In genomic region chrX:74613350-74614192, GRCh38 we compare ENCODE assay signal across 8 cellular contexts. TPM values are rescaled to one million over a fixed set of nuclear protein-coding genes. Genes with fewer than 3 reads are reported as not detected.
DNase-seq lines count a peak whose midpoint lies in the region; ATAC-seq, FAIRE-seq and TF ChIP-seq lines count a peak whose summit lies in the region.

No MANE protein-coding gene starts in this region.

- H3K9me3 ChIP-seq in A549: no peaks in the 10 kb centered on the region
- peaks cover 2% of the 10 kb centered on the region for H3K9me3 ChIP-seq in WERI-Rb-1 (ENCODE audit: severe bottlenecking)

- DNase-seq in A549 (ENCODE audit: low read depth in 1 of 2, low spot score in 1 of 2) (peak; percentile 23 to 44), GM04503 (ENCODE audit: low read depth) (peak; percentile 1), NCI-H1105 (lab: John Stamatoyannopoulos, UW) (peak; percentile 4), WERI-Rb-1 (no peak), fibroblast of mammary gland (ENCODE audit: low read depth) (peak; percentile 45), neural crest cell (ENCODE audit: low read depth, low spot score) (no peak)

- H3K4me3 ChIP-seq in A549 (peak overlapping the region; percentile 82), WERI-Rb-1 (ENCODE audit: low read depth, low read length) (peak overlapping the region; percentile 71), fibroblast of mammary gland (ENCODE audit: control insufficient read depth, low read depth, low read length) (peak overlapping the region; percentile 81)

- ATAC-seq in A549 (peak; percentile 45 to 46; a peak in 4 of 6 replicates), HG03565 (IDR thresholded peaks at IDR 0.05; ENCODE audit: unreplicated experiment) (no peak), HG02798 (IDR thresholded peaks at IDR 0.05; ENCODE audit: poor library complexity, unreplicated experiment) (no peak)

- under 1% methylated on average over 16 of the region's 22 CpGs for WGBS in A549 (ENCODE audit: missing lambda C conversion rate)

- peak overlapping the region; percentile 78 for H3K4me2 ChIP-seq in A549

- peaks cover 14% of the 10 kb centered on the region; the same call in 2 of the 3 replicates for H3K4me1 ChIP-seq in A549

- TF ChIP-seq POLR2A in A549 (IDR thresholded peaks at IDR 0.05; ENCODE audit: low read length): no peak

- TF ChIP-seq RAD21 in A549 (conservative IDR thresholded peaks at IDR 0.05 in 1 of 2, IDR thresholded peaks at IDR 0.05 in 1 of 2): no peak

- H3K9me3 Mint-ChIP-seq in neural crest cell: peaks cover 6% of the 10 kb centered on the region

- H3K27me3 ChIP-seq in WERI-Rb-1 (ENCODE audit: insufficient read depth, low read depth, severe bottlenecking): peaks cover 5% of the 10 kb centered on the region

- FAIRE-seq in A549 (lab: Jason Lieb, UNC): no peak

- H3K27ac ChIP-seq in A549 (peak overlapping the region; percentile 91 to 100), WERI-Rb-1 (peak overlapping the region; percentile 97)

- CTCF ChIA-PET in A549 (lab: Yijun Ruan, JAX): no interaction called here

- 0 out of 3 replicates have a peak, but pooled peaks have one; percentile 8 for TF ChIP-seq CTCF in A549 (IDR thresholded peaks at IDR 0.05)
- TF ChIP-seq CTCF in WERI-Rb-1 (IDR thresholded peaks at IDR 0.05; ENCODE audit: low read depth, low read length): no peak
- no peak for TF ChIP-seq CTCF in fibroblast of mammary gland (conservative IDR thresholded peaks at IDR 0.05; ENCODE audit: control insufficient read depth, insufficient read depth, low read depth, low read length)
- no peak for TF ChIP-seq CTCF in neural crest cell (conservative IDR thresholded peaks at IDR 0.05)

- H3K4me3 Mint-ChIP-seq in neural crest cell: peak overlapping the region; percentile 99

- peak overlapping the region; percentile 100 for H3K27ac Mint-ChIP-seq in neural crest cell (ENCODE audit: unreplicated experiment)

- peaks cover 14% of the 10 kb centered on the region for H3K4me1 Mint-ChIP-seq in neural crest cell

- POLR2A ChIA-PET in A549 (lab: Yijun Ruan, JAX): interaction anchor here (0.6 to 0.7 kb wide), 2 partner anchors 163 to 783 kb away, joined by 3 read pairs; no protein-coding TSS in a partner anchor

- peaks cover 25% of the 10 kb centered on the region for H3K36me3 ChIP-seq in WERI-Rb-1

- no peak for TF ChIP-seq EP300 in A549 (IDR thresholded peaks at IDR 0.05)

- H3K36me3 Mint-ChIP-seq in neural crest cell (ENCODE audit: low read depth): peaks cover 13% of the 10 kb centered on the region

- no peaks in the 10 kb centered on the region for H3K27me3 Mint-ChIP-seq in neural crest cell (ENCODE audit: low read depth)

TF ChIP-seq in A549, 52 proteins besides CTCF, POLR2A, EP300 and RAD21:
- TF ChIP-seq, protein P1, sequence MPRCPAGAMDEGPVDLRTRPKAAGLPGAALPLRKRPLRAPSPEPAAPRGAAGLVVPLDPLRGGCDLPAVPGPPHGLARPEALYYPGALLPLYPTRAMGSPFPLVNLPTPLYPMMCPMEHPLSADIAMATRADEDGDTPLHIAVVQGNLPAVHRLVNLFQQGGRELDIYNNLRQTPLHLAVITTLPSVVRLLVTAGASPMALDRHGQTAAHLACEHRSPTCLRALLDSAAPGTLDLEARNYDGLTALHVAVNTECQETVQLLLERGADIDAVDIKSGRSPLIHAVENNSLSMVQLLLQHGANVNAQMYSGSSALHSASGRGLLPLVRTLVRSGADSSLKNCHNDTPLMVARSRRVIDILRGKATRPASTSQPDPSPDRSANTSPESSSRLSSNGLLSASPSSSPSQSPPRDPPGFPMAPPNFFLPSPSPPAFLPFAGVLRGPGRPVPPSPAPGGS (IDR thresholded peaks at IDR 0.05): no peak

RNA-seq across cellular contexts. Expression of gene RLIM, which starts 0.9 kb away (rescaled TPM):
- polyA plus RNA-seq in A549 (2011; rRNA removed): 31.4 and 35.3 TPM in 2 replicates
- polyA plus RNA-seq in A549 (2012; cell fraction: cytosol; rRNA removed): 4.1 and 4.9 TPM in 2 replicates
- 3.6 and 6.2 TPM in 2 replicates for polyA plus RNA-seq in A549 (2012; cell fraction: nucleus; rRNA removed)
- 18.2 to 19.2 TPM (median 18.7 TPM) in 3 replicates for polyA plus RNA-seq in A549 (2017; fragmentation: RNase III; extraction: RNeasy Plus Mini Kit Qiagen cat#74134 plus additional on column Dnase treatment)
- 33.9 and 37.5 TPM in 2 replicates for polyA minus RNA-seq in A549 (2011; rRNA and poly(A)+ RNA removed)
- 35.5 and 38.0 TPM in 2 replicates for total RNA-seq in neural crest cell

Comparison
In these comparisons a context has a peak if more than half of its experiments do, and no peak if none do; other contexts are left out.
1. ATAC-seq: peak in A549 (2 of 2); none in HG03565 (single experiment) and HG02798 (single experiment).
2. DNase-seq: peak in A549 (2 of 2), GM04503 (single experiment), NCI-H1105 (single experiment) and fibroblast of mammary gland (single experiment); none in WERI-Rb-1 (single experiment) and neural crest cell (single experiment).
3. Peak in every context shown above with its lines, with median percentiles within 50 percentile points of each other: H3K4me3 ChIP-seq.